In genomic region chr16:84714028-84714427, GRCh38 we compare ENCODE assay signal across 1 cellular context.
TF ChIP-seq lines count a peak whose summit lies in the region.

No MANE protein-coding gene starts in this region.

TF ChIP-seq in K562, 482 proteins besides CTCF, POLR2A, EP300 and RAD21:
- TF ChIP-seq HES1 (IDR thresholded peaks at IDR 0.05; ENCODE audit: low read depth): no peak
- no peak for TF ChIP-seq CHD2 (IDR thresholded peaks at IDR 0.05; ENCODE audit: low read depth, low read length)
- TF ChIP-seq STAT5B (CRISPR knock-in tag; IDR thresholded peaks at IDR 0.05): no peak
- no peak for TF ChIP-seq ZNF146 (CRISPR knock-in tag; IDR thresholded peaks at IDR 0.05; ENCODE audit: unreplicated experiment)
- 0 out of 2 replicates have a peak, but pooled peaks have one; percentile 8 for TF ChIP-seq POLR2G (IDR thresholded peaks at IDR 0.05; ENCODE audit: low read depth, low read length)
- no peak for TF ChIP-seq ELF1 (tag; IDR thresholded peaks at IDR 0.05)
- peak; percentile 75 for TF ChIP-seq ZBTB33 (CRISPR knock-in tag; IDR thresholded peaks at IDR 0.05)
- no peak for TF ChIP-seq ERF (CRISPR knock-in tag; IDR thresholded peaks at IDR 0.05)
- TF ChIP-seq GMEB1 (CRISPR knock-in tag; IDR thresholded peaks at IDR 0.05): no peak
